Comparison of ENCODE assay signal across 1 cellular context in genomic region chr5:76083555-76084495, GRCh38.
TF ChIP-seq lines count a peak whose summit lies in the region.

No MANE protein-coding gene starts in this region.

TF ChIP-seq in HEK293, 187 proteins besides CTCF, POLR2A, EP300 and RAD21 (continued from another document and continues in another):
- TF ChIP-seq PRDM6 (tag by site-specific recombination; IDR thresholded peaks at IDR 0.05), result no peak
- no peak for TF ChIP-seq ZBTB49 (tag by site-specific recombination; IDR thresholded peaks at IDR 0.05; ENCODE audit: low read depth)
- no peak for TF ChIP-seq ZNF37A (tag by site-specific recombination; IDR thresholded peaks at IDR 0.05)
- no peak for TF ChIP-seq ZNF488 (tag by site-specific recombination; IDR thresholded peaks at IDR 0.05)
- no peak for TF ChIP-seq TRIM28 (IDR thresholded peaks at IDR 0.05; ENCODE audit: borderline replicate concordance, low read length)
- no peak for TF ChIP-seq ZNF354C (tag by site-specific recombination; IDR thresholded peaks at IDR 0.05; ENCODE audit: borderline replicate concordance, low read depth)
- no peak for TF ChIP-seq KLF1 (tag by site-specific recombination; IDR thresholded peaks at IDR 0.05)
- no peak for TF ChIP-seq ZNF473 (tag by site-specific recombination; IDR thresholded peaks at IDR 0.05)
- TF ChIP-seq ZNF266 (tag by site-specific recombination; IDR thresholded peaks at IDR 0.05; ENCODE audit: low read depth), result no peak
- TF ChIP-seq ZBTB26 (tag by site-specific recombination; optimal IDR thresholded peaks at IDR 0.05), result no peak
- no peak for TF ChIP-seq ZNF423 (tag by site-specific recombination; IDR thresholded peaks at IDR 0.05)
- TF ChIP-seq ZFP69B (tag by site-specific recombination; IDR thresholded peaks at IDR 0.05), result no peak
- TF ChIP-seq ZNF311 (tag by site-specific recombination; IDR thresholded peaks at IDR 0.05; ENCODE audit: borderline replicate concordance), result no peak
- no peak for TF ChIP-seq ZNF155 (tag by site-specific recombination; IDR thresholded peaks at IDR 0.05)
- TF ChIP-seq ZNF366 (tag by site-specific recombination; conservative IDR thresholded peaks at IDR 0.05), result no peak
- no peak for TF ChIP-seq ZNF121 (tag by site-specific recombination; IDR thresholded peaks at IDR 0.05)
- TF ChIP-seq PRDM10 (tag by site-specific recombination; IDR thresholded peaks at IDR 0.05), result no peak
- TF ChIP-seq SALL2 (tag by site-specific recombination; IDR thresholded peaks at IDR 0.05; ENCODE audit: borderline replicate concordance), result no peak
- TF ChIP-seq MYNN (tag by site-specific recombination; IDR thresholded peaks at IDR 0.05; ENCODE audit: borderline replicate concordance), result no peak
- peak; percentile 88 for TF ChIP-seq ZNF335 (tag by site-specific recombination; conservative IDR thresholded peaks at IDR 0.05)
- no peak for TF ChIP-seq ZNF157 (tag by site-specific recombination; IDR thresholded peaks at IDR 0.05)
- no peak for TF ChIP-seq ZNF112 (tag by site-specific recombination; IDR thresholded peaks at IDR 0.05)
- TF ChIP-seq KLF17 (tag by site-specific recombination; IDR thresholded peaks at IDR 0.05), result 0 out of 2 replicates have a peak, but pooled peaks have one; percentile 35
- TF ChIP-seq EGR2 (tag by site-specific recombination; IDR thresholded peaks at IDR 0.05; ENCODE audit: low read depth), result no peak
- TF ChIP-seq BCL11B (tag by site-specific recombination; IDR thresholded peaks at IDR 0.05; ENCODE audit: low read depth), result no peak
- no peak for TF ChIP-seq ZNF292 (tag by site-specific recombination; IDR thresholded peaks at IDR 0.05; ENCODE audit: borderline replicate concordance, low read depth)
- TF ChIP-seq ZNF571 (tag by site-specific recombination; IDR thresholded peaks at IDR 0.05), result no peak
- TF ChIP-seq ZNF544 (tag by site-specific recombination; IDR thresholded peaks at IDR 0.05), result no peak
- TF ChIP-seq OVOL3 (tag by site-specific recombination; IDR thresholded peaks at IDR 0.05), result no peak
- TF ChIP-seq GLIS2 (tag by site-specific recombination; IDR thresholded peaks at IDR 0.05), result peak; percentile 82
- TF ChIP-seq PATZ1 (tag by site-specific recombination; IDR thresholded peaks at IDR 0.05), result peak; percentile 44; the same call in 1 of the 2 replicates
- 0 out of 2 replicates have a peak, but pooled peaks have one; percentile 8 for TF ChIP-seq ZBTB17 (tag by site-specific recombination; IDR thresholded peaks at IDR 0.05)
- 0 out of 2 replicates have a peak, but pooled peaks have one; percentile 18 for TF ChIP-seq ZNF629 (tag by site-specific recombination; IDR thresholded peaks at IDR 0.05)
- no peak for TF ChIP-seq ZNF791 (tag by site-specific recombination; IDR thresholded peaks at IDR 0.05)
- no peak for TF ChIP-seq BCL11A (tag by site-specific recombination; IDR thresholded peaks at IDR 0.05; ENCODE audit: low read depth)
- 0 out of 2 replicates have a peak, but pooled peaks have one; percentile 6 for TF ChIP-seq GLIS1 (tag by site-specific recombination; IDR thresholded peaks at IDR 0.05)
- TF ChIP-seq BCL6B (tag by site-specific recombination; IDR thresholded peaks at IDR 0.05), result no peak
- TF ChIP-seq ZNF777 (tag by site-specific recombination; IDR thresholded peaks at IDR 0.05; ENCODE audit: borderline replicate concordance), result peak; percentile 27; the same call in 1 of the 2 replicates
- no peak for TF ChIP-seq ZSCAN4 (tag by site-specific recombination; IDR thresholded peaks at IDR 0.05)
- no peak for TF ChIP-seq ZNF549 (tag by site-specific recombination; IDR thresholded peaks at IDR 0.05)
- TF ChIP-seq ZNF175 (tag by site-specific recombination; IDR thresholded peaks at IDR 0.05), result no peak
- no peak for TF ChIP-seq ZNF239 (tag by site-specific recombination; IDR thresholded peaks at IDR 0.05)
- no peak for TF ChIP-seq ZNF350 (tag by site-specific recombination; IDR thresholded peaks at IDR 0.05)
- TF ChIP-seq ZBTB8A (tag by site-specific recombination; IDR thresholded peaks at IDR 0.05), result peak; percentile 44; the same call in 1 of the 2 replicates
- no peak for TF ChIP-seq ZNF24 (tag by site-specific recombination; IDR thresholded peaks at IDR 0.05)
- no peak for TF ChIP-seq ZNF600 (tag by site-specific recombination; IDR thresholded peaks at IDR 0.05)
- TF ChIP-seq FEZF1 (tag by site-specific recombination; IDR thresholded peaks at IDR 0.05), result no peak
- no peak for TF ChIP-seq ZNF26 (tag by site-specific recombination; IDR thresholded peaks at IDR 0.05)
- no peak for TF ChIP-seq KLF7 (tag by site-specific recombination; IDR thresholded peaks at IDR 0.05; ENCODE audit: borderline replicate concordance)
- no peak for TF ChIP-seq ZNF391 (tag by site-specific recombination; IDR thresholded peaks at IDR 0.05; ENCODE audit: borderline replicate concordance, low read depth)
